In genomic region chr14:95458459-95458858, GRCh38 we compare ENCODE assay signal across 21 cellular contexts.
"Had no signal": no experiment of that assay in that cellular context is flagged by ENCODE, and none has a peak within 500 bp of the region (broad histone marks: within the 10 kb centered on the region; RNA-seq: fewer than 3 reads in every experiment).

No MANE protein-coding gene starts in this region.

- H3K9me3 Mint-ChIP-seq: activated B cell treated with CpG ODN at 0.5 μM for 24 hours; activated CD8-positive, alpha-beta T cell treated with anti-CD3 and anti-CD28 coated beads for 36 hours; activated naive CD4-positive, alpha-beta T cell treated with anti-CD3 and anti-CD28 coated beads, Interleukin-2, amount 10 ng/mL, durations not matched to agents 7 days and 5 days; effector memory CD8-positive, alpha-beta T cell; nephron; T-cell had no signal

- H3K27ac Mint-ChIP-seq: activated B cell treated with CpG ODN at 0.5 μM for 24 hours; activated CD8-positive, alpha-beta T cell treated with anti-CD3 and anti-CD28 coated beads for 36 hours; nephron had no signal

- H3K4me1 ChIP-seq: breast epithelium had no signal

- ATAC-seq: activated CD8-positive, alpha-beta T cell treated with anti-CD3 and anti-CD28 coated beads for 36 hours; effector memory CD8-positive, alpha-beta T cell; T-cell had no signal

- H3K27me3 Mint-ChIP-seq: activated B cell treated with CpG ODN at 0.5 μM for 24 hours; activated CD8-positive, alpha-beta T cell treated with anti-CD3 and anti-CD28 coated beads for 36 hours; activated naive CD4-positive, alpha-beta T cell treated with anti-CD3 and anti-CD28 coated beads, Interleukin-2, amount 10 ng/mL, durations not matched to agents 7 days and 5 days; effector memory CD8-positive, alpha-beta T cell; T-cell had no signal

- H3K36me3 ChIP-seq: breast epithelium, transverse colon, uterus had no signal

- H3K27ac ChIP-seq: ascending aorta, sigmoid colon, transverse colon, uterus had no signal

- H3K4me3 ChIP-seq: ascending aorta, breast epithelium, sigmoid colon, transverse colon, uterus had no signal

- DNase-seq: activated B cell treated with CpG ODN at 0.5 μM for 24 hours; activated CD4-positive, alpha-beta T cell treated with anti-CD3 and anti-CD28 coated beads for 4 hours; activated CD8-positive, alpha-beta T cell treated with anti-CD3 and anti-CD28 coated beads for 36 hours; activated effector memory CD4-positive, alpha-beta T cell treated with Interleukin-2 at 50 U/mL for 16 hours; activated naive CD4-positive, alpha-beta T cell treated with anti-CD3 and anti-CD28 coated beads, Interleukin-2, amount 10 ng/mL, durations not matched to agents 7 days and 5 days; activated T-cell treated with anti-CD3 and anti-CD28 coated beads, Interleukin-2, amount 50 U/mL, for 1 hour; cerebellar nuclear complex; dermis blood vessel endothelial cell; effector memory CD8-positive, alpha-beta T cell; left cardiac atrium; mesendoderm; sigmoid colon; stimulated activated CD4-positive, alpha-beta T cell treated with anti-CD3 and anti-CD28 coated beads, Interleukin-4, amount 100 ng/mL, for 4 hours; stimulated activated naive CD4-positive, alpha-beta T cell; T-cell; T-helper 9 cell; transverse colon; uterus had no signal

- H3K9me3 ChIP-seq: ascending aorta, breast epithelium, sigmoid colon, transverse colon, uterus had no signal

- H3K4me3 Mint-ChIP-seq: activated B cell treated with CpG ODN at 0.5 μM for 24 hours; activated CD8-positive, alpha-beta T cell treated with anti-CD3 and anti-CD28 coated beads for 36 hours; activated naive CD4-positive, alpha-beta T cell treated with anti-CD3 and anti-CD28 coated beads, Interleukin-2, amount 10 ng/mL, durations not matched to agents 7 days and 5 days; effector memory CD8-positive, alpha-beta T cell; nephron; T-cell had no signal

- H3K27me3 ChIP-seq: ascending aorta, breast epithelium, transverse colon, uterus had no signal
